ENCODE assay signal across 1 cellular context in the genomic region with DNA sequence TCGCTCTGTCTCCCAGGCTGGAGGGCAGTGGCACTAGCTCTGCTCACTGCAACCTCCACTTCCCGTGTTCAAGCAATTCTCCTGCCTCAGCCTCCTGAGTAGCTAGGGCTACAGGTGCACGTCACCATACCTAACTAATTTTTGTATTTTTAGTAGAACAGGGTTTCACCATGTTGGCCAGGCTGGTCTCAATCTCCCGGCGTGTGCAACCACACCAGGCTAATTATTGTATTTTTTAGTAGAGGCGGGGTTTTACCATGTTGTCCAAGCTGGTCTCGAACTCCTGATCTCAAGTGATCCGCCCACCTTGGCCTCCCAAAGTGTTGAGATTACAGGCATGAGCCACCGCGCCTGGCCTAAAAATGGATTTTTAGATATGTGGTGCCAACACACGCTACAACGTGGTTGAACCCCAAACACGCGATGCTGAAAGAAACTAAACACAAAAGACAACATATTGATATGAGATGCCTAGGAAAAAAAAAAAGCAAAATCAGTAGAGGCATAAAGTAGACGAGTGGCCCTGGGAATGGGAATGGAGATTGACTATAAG. TPM values are rescaled to one million over a fixed set of nuclear protein-coding genes. Genes with fewer than 3 reads are reported as not detected.
"Had no signal": no experiment of that assay in that cellular context is flagged by ENCODE, and none has a peak within 500 bp of the region (broad histone marks: within the 10 kb centered on the region; RNA-seq: fewer than 3 reads in every experiment).

No MANE protein-coding gene starts in this region.

RNA-seq across cellular contexts. Expression of gene IL21R, which starts 3.6 kb away (rescaled TPM):
- total RNA-seq: epithelial cell of proximal tubule had no signal
